Comparison of ENCODE assay signal across 8 cellular contexts in the genomic region with DNA sequence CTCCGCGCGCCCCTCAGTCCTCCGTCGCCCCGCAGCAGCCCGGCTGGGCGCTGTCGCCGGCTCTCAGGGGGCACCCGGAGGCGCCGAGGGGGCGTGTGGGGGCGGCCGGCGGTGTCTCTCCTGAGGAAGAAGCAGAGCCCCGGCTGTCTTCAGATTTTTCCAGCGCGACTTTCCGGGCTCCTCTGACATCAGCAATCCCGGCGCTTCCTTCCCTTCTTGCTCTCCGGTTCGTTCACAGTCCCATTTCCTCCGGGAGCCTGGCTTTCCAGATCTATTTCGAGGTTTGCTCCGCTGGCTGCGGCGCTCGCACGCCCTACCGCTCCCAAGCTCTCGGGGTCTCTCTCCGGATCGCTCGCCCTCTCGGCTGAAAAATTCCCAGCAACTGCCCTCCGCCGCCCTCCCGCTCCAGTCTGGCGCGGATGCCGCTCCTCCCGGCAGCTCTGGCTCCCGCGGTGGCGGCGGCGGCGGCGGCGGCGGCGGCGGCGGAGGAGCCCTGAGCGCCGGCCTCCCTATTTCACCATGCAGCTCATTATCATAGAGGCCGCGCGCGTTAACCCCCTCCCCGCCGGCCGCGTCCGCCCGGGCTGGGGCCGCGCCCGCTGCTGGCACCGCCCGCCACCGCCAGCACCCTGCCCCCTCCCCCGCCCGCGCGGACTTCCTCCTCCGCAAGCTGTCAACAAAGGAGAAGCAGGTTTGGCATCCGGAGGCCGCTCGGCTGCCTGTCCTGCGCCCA. TPM values are rescaled to one million over a fixed set of nuclear protein-coding genes. Genes with fewer than 3 reads are reported as not detected.
DNase-seq lines count a peak whose midpoint lies in the region; ATAC-seq lines count a peak whose summit lies in the region.

A gene with protein sequence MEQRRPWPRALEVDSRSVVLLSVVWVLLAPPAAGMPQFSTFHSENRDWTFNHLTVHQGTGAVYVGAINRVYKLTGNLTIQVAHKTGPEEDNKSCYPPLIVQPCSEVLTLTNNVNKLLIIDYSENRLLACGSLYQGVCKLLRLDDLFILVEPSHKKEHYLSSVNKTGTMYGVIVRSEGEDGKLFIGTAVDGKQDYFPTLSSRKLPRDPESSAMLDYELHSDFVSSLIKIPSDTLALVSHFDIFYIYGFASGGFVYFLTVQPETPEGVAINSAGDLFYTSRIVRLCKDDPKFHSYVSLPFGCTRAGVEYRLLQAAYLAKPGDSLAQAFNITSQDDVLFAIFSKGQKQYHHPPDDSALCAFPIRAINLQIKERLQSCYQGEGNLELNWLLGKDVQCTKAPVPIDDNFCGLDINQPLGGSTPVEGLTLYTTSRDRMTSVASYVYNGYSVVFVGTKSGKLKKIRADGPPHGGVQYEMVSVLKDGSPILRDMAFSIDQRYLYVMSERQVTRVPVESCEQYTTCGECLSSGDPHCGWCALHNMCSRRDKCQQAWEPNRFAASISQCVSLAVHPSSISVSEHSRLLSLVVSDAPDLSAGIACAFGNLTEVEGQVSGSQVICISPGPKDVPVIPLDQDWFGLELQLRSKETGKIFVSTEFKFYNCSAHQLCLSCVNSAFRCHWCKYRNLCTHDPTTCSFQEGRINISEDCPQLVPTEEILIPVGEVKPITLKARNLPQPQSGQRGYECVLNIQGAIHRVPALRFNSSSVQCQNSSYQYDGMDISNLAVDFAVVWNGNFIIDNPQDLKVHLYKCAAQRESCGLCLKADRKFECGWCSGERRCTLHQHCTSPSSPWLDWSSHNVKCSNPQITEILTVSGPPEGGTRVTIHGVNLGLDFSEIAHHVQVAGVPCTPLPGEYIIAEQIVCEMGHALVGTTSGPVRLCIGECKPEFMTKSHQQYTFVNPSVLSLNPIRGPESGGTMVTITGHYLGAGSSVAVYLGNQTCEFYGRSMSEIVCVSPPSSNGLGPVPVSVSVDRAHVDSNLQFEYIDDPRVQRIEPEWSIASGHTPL (N-terminal part only) (minus strand): TSS at position 534 of the 733 bp plus-strand sequence. CDS start 26,462 bp downstream, outside the sequence.

- H3K27ac Mint-ChIP-seq in activated CD4-positive, alpha-beta T cell treated with anti-CD3 and anti-CD28 coated beads for 36 hours = no peak within 1 kb of the TSS

- intact Hi-C loops in activated CD4-positive, alpha-beta T cell treated with anti-CD3 and anti-CD28 coated beads for 36 hours (cut with DNase I, micrococcal nuclease) = loop anchor here (2.0 kb wide), 2 partner anchors 111 to 151 kb away; no protein-coding TSS in a partner anchor

- H3K27ac ChIP-seq in cingulate gyrus (ENCODE audit: low read depth, low read length) = peak within 1 kb of the TSS; percentile 72

- H3K36me3 Mint-ChIP-seq in activated CD4-positive, alpha-beta T cell treated with anti-CD3 and anti-CD28 coated beads for 36 hours (ENCODE audit: low read depth) = no peaks in the 10 kb centered on the region

- peaks cover 27% of the 10 kb centered on the region for H3K27me3 Mint-ChIP-seq in activated CD4-positive, alpha-beta T cell treated with anti-CD3 and anti-CD28 coated beads for 36 hours

- peak; percentile 44 for ATAC-seq in HG02678 (IDR thresholded peaks at IDR 0.05; ENCODE audit: unreplicated experiment)
- ATAC-seq in activated CD4-positive, alpha-beta T cell treated with anti-CD3 and anti-CD28 coated beads for 36 hours = peak; percentile 77
- no peak for ATAC-seq in GM18873 (IDR thresholded peaks at IDR 0.05; ENCODE audit: low FRiP score, unreplicated experiment)

- DNase-seq in COR-L47 (lab: John Stamatoyannopoulos, UW) (peak; percentile 73), NCI-H345 (lab: John Stamatoyannopoulos, UW) (peak; percentile 86), kidney glomerular epithelial cell (lab: John Stamatoyannopoulos, UW) (peak; percentile 63)
- peak; percentile 74 for DNase-seq in activated CD4-positive, alpha-beta T cell treated with anti-CD3 and anti-CD28 coated beads for 36 hours
- peak; percentile 34 to 46 for DNase-seq in stimulated activated CD4-positive, alpha-beta T cell treated with anti-CD3 and anti-CD28 coated beads, Interleukin-1b, Interleukin-23, amount 100 ng/mL, for 4 hours (ENCODE audit: low read depth in 2 of 2)

- peak within 1 kb of the TSS; percentile 66 for H3K4me3 Mint-ChIP-seq in activated CD4-positive, alpha-beta T cell treated with anti-CD3 and anti-CD28 coated beads for 36 hours

- peaks cover 12% of the 10 kb centered on the region for H3K4me1 Mint-ChIP-seq in activated CD4-positive, alpha-beta T cell treated with anti-CD3 and anti-CD28 coated beads for 36 hours

- POLR2A ChIA-PET in activated CD4-positive, alpha-beta T cell treated with anti-CD3 and anti-CD28 coated beads for 36 hours (lab: Charles Lee) = no interaction called here

- H3K9me3 Mint-ChIP-seq in activated CD4-positive, alpha-beta T cell treated with anti-CD3 and anti-CD28 coated beads for 36 hours (ENCODE audit: low read depth) = no peaks in the 10 kb centered on the region

- CTCF ChIA-PET in activated CD4-positive, alpha-beta T cell treated with anti-CD3 and anti-CD28 coated beads for 36 hours (lab: Charles Lee) = interaction anchor here (0.8 to 6.2 kb wide), 15 partner anchors 8 to 248 kb away, joined by 3 to 51 read pairs (median 5); no protein-coding TSS in a partner anchor

RNA-seq across cellular contexts. Expression of the gene that starts here (rescaled TPM):
- under 1 TPM in 1 of 2 experiments, not detected in 1; 0.04 TPM for total RNA-seq in activated CD4-positive, alpha-beta T cell treated with anti-CD3 and anti-CD28 coated beads for 36 hours

Comparison
In these comparisons a context has a peak if more than half of its experiments do, and no peak if none do; other contexts are left out.
1. Peak in DNase-seq and ATAC-seq in activated CD4-positive, alpha-beta T cell treated with anti-CD3 and anti-CD28 coated beads for 36 hours; RNA of the gene not detected or under 1 TPM.